ENCODE assay signal across 3 cellular contexts in genomic region chr3:189597918-189598317, GRCh38.
A peak's percentile ranks its signal among the peaks of the same experiment; 100 is the strongest.
TF ChIP-seq lines count a peak whose summit lies in the region.

No MANE protein-coding gene starts in this region.

TF ChIP-seq in HepG2, 621 proteins besides CTCF, POLR2A, EP300 and RAD21:
- peak; percentile 53 for TF ChIP-seq MAFF (IDR thresholded peaks at IDR 0.05; ENCODE audit: low read depth, low read length)
- no peak for TF ChIP-seq NR2C2 (CRISPR knock-in tag; IDR thresholded peaks at IDR 0.05; ENCODE audit: borderline replicate concordance)
- no peak for TF ChIP-seq ZBTB40 (IDR thresholded peaks at IDR 0.05)
- no peak for TF ChIP-seq ZBTB40 (CRISPR knock-in tag; IDR thresholded peaks at IDR 0.05)
- TF ChIP-seq ZFP1 (CRISPR knock-in tag; IDR thresholded peaks at IDR 0.05), result no peak
- TF ChIP-seq MAFK (conservative IDR thresholded peaks at IDR 0.05 in 1 of 2, IDR thresholded peaks at IDR 0.05 in 1 of 2; ENCODE audit: low read length in 2 of 2), result peak; percentile 40 to 78; a peak in 3 of 4 replicates
- no peak for TF ChIP-seq REXO4 (CRISPR knock-in tag; IDR thresholded peaks at IDR 0.05; ENCODE audit: borderline replicate concordance)
- no peak for TF ChIP-seq ZNF747 (CRISPR knock-in tag; IDR thresholded peaks at IDR 0.05; ENCODE audit: borderline replicate concordance)
- no peak for TF ChIP-seq POGZ (CRISPR knock-in tag; IDR thresholded peaks at IDR 0.05)

TF ChIP-seq in HEK293, 187 proteins besides CTCF, POLR2A, EP300 and RAD21:
- TF ChIP-seq ZNF37A (tag by site-specific recombination; IDR thresholded peaks at IDR 0.05) (no peak), ZNF133 (tag by site-specific recombination; IDR thresholded peaks at IDR 0.05) (peak; percentile 20; the same call in 1 of the 2 replicates)

TF ChIP-seq in K562, 482 proteins besides CTCF, POLR2A, EP300 and RAD21:
- TF ChIP-seq ZNF316 (IDR thresholded peaks at IDR 0.05) (peak; percentile 76), FOXA3 (CRISPR knock-in tag; conservative IDR thresholded peaks at IDR 0.05 in 1 of 2, IDR thresholded peaks at IDR 0.05 in 1 of 2) (no peak), C11orf30 (IDR thresholded peaks at IDR 0.05; ENCODE audit: low read depth) (peak; percentile 42; the same call in 1 of the 2 replicates)
